In the genomic region with DNA sequence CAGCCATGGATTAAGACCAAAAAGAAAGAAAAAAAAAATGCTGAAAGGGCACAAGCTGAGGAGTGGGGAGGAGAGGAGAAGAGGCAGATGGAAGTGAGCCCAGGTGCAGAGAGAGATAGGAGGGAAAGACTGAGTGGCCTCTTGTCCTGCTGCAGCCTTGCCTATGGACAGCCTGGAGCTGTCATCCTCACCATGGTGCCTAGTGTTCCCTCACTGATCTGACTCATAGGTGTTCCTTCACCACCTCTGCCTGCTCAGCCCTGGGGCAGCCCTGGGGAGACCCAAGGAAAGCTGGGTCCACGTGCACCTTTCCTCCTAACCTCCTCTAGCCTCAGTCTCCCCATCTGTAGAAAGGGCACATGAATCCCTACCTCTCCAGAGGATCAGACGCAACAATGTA, we compare ENCODE assay signal across 9 cellular contexts. TPM values are rescaled to one million over a fixed set of nuclear protein-coding genes. Genes with fewer than 3 reads are reported as not detected.
"Had no signal": no experiment of that assay in that cellular context is flagged by ENCODE, and none has a peak within 500 bp of the region (broad histone marks: within the 10 kb centered on the region; RNA-seq: fewer than 3 reads in every experiment).

No MANE protein-coding gene starts in this region.

RNA-seq across cellular contexts. Expression of a gene that starts 49.0 kb away (rescaled TPM):
- total RNA-seq: esophagus squamous epithelium; kidney epithelial cell; left colon; liver; lung microvascular endothelial cell; naive thymus-derived CD8-positive, alpha-beta T cell; neural crest cell; posterior vena cava; urinary bladder had no signal
- polyA plus RNA-seq: urinary bladder had no signal
